In the genomic region with DNA sequence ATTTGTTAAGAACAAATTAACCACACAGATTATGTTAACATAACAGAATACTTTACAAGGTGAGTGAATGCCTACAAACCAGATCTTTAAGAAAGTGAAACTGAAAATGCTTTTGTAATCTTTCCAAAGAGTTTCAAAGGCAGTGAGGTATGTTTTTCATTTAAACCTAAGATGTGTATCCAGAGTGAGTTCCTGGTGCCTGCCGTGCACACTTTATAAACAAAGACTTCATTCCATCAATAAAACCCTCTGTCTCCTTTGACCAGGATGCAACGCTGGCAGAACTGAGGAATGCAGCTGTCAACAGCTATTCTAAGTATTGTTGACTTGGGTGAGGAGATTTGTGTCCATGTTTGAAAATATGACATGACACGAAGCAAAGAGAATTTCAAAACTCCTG, we compare ENCODE assay signal across 7 cellular contexts.
DNase-seq lines count a peak whose midpoint lies in the region; ATAC-seq lines count a peak whose summit lies in the region.

No MANE protein-coding gene starts in this region.

- peaks cover 5 to 15% of the 10 kb centered on the region in 2 donors for H3K4me1 ChIP-seq in duodenal mucosa (ENCODE audit: control insufficient read depth in 1 of 2, insufficient read depth in 2 of 2, low read length in 2 of 2)

- no peaks in the 10 kb centered on the region for H3K36me3 ChIP-seq in duodenal mucosa (ENCODE audit: control insufficient read depth in 1 of 2, insufficient read depth in 2 of 2, low read length in 2 of 2)

- H3K9ac ChIP-seq in duodenal mucosa (ENCODE audit: low read depth in 1 of 2, low read length in 2 of 2): no peak overlapping the region

- intact Hi-C loops in posterior cingulate gyrus (cut with DNase I): no loop called here

- DNase-seq in renal cortical epithelial cell (ENCODE audit: low read depth) (peak; percentile 45), posterior cingulate gyrus (no peak), NCI-H2171 (lab: John Stamatoyannopoulos, UW) (no peak)

- H3K9me3 ChIP-seq in duodenal mucosa (ENCODE audit: control insufficient read depth in 1 of 2, low read length in 2 of 2): no peaks in the 10 kb centered on the region

- ATAC-seq in GM19023 (IDR thresholded peaks at IDR 0.05; ENCODE audit: unreplicated experiment): peak; percentile 54
- peak; percentile 68 for ATAC-seq in HG03565 (IDR thresholded peaks at IDR 0.05; ENCODE audit: unreplicated experiment)
- no peak for ATAC-seq in HG03025 (IDR thresholded peaks at IDR 0.05; ENCODE audit: low FRiP score, unreplicated experiment)

- H3K4me3 ChIP-seq in duodenal mucosa (ENCODE audit: low read depth in 1 of 2, low read length in 2 of 2): peak overlapping the region; percentile 27 to 48

- H3K27ac ChIP-seq in duodenal mucosa (ENCODE audit: low read depth, low read length): no peak overlapping the region

- H3K27me3 ChIP-seq in duodenal mucosa (ENCODE audit: control insufficient read depth in 1 of 2, insufficient read depth in 2 of 2, low read length in 2 of 2): no peaks in the 10 kb centered on the region
